2 cellular contexts compared by ENCODE assay signal in the genomic region with DNA sequence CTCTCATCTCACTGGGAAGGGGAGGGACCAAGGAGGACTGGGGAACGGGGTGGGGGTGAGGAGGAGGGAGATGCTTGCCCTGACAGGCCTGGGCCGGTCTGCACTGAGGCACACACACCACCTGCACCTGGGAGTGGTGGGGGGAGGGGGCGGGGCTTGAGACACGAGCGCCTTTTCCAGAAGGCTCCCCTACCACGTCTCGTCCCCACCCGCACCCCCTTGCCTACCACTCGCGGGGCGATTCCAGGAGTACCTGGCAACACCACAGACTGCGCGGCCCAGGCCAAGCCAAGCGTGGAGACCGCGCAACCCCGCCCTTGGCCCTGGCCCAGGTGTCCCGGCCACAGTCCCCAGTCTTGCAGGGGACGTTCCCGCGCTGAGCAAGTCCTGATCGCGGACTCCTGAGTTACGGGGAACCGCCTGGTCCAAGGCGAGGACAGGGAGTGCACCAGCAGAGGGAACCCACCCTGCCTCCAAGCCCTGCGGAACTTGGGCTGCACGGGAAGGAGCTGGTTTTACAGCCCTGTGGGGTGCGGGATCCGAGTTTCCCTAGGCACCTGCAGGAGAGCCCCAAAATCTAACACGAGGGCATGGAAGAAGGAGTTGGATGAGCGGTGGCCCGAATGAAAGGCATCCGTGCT.
TF ChIP-seq lines count a peak whose summit lies in the region.

No MANE protein-coding gene starts in this region.

TF ChIP-seq in A549, 52 proteins besides CTCF, POLR2A, EP300 and RAD21:
- TF ChIP-seq POLR2AphosphoS2 (conservative IDR thresholded peaks at IDR 0.05; ENCODE audit: low read length) (no peak), ZNF302 (CRISPR knock-in tag; IDR thresholded peaks at IDR 0.05) (no peak), KDM5A (IDR thresholded peaks at IDR 0.05) (no peak), SREBF2 (IDR thresholded peaks at IDR 0.05) (no peak), BHLHE40 (IDR thresholded peaks at IDR 0.05; ENCODE audit: low read depth, low read length) (no peak), HOXA7 (CRISPR knock-in tag; IDR thresholded peaks at IDR 0.05) (no peak), EHF (CRISPR knock-in tag; IDR thresholded peaks at IDR 0.05) (no peak), FOXS1 (CRISPR knock-in tag; IDR thresholded peaks at IDR 0.05) (no peak), RARB (CRISPR knock-in tag; IDR thresholded peaks at IDR 0.05) (no peak), MYC (IDR thresholded peaks at IDR 0.05; ENCODE audit: borderline replicate concordance, low read length) (no peak), HDAC2 (IDR thresholded peaks at IDR 0.05) (no peak), GATA3 (IDR thresholded peaks at IDR 0.05; ENCODE audit: borderline replicate concordance) (no peak), CHD2 (IDR thresholded peaks at IDR 0.05; ENCODE audit: low read length, partially characterized antibody) (no peak)
- TF ChIP-seq, protein P1, sequence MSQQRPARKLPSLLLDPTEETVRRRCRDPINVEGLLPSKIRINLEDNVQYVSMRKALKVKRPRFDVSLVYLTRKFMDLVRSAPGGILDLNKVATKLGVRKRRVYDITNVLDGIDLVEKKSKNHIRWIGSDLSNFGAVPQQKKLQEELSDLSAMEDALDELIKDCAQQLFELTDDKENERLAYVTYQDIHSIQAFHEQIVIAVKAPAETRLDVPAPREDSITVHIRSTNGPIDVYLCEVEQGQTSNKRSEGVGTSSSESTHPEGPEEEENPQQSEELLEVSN (IDR thresholded peaks at IDR 0.05; ENCODE audit: borderline replicate concordance, low read depth): no peak
TF ChIP-seq in A549: peak in this region for 0.

TF ChIP-seq in H1, 55 proteins besides CTCF, POLR2A, EP300 and RAD21:
- TF ChIP-seq RBBP5 (IDR thresholded peaks at IDR 0.05; ENCODE audit: borderline replicate concordance, low read depth, low read length) (no peak), ASH2L (IDR thresholded peaks at IDR 0.05; ENCODE audit: low read length) (peak; percentile 65), JUND (IDR thresholded peaks at IDR 0.05; ENCODE audit: low read length) (no peak), PHF8 (conservative IDR thresholded peaks at IDR 0.05; ENCODE audit: low read depth, low read length) (no peak), GTF2F1 (IDR thresholded peaks at IDR 0.05; ENCODE audit: borderline replicate concordance, low read depth, low read length) (no peak), POLR2AphosphoS5 (IDR thresholded peaks at IDR 0.05; ENCODE audit: low read depth, low read length) (no peak), TCF12 (IDR thresholded peaks at IDR 0.05; ENCODE audit: low read depth, low read length) (0 out of 2 replicates have a peak, but pooled peaks have one; percentile 42), CEBPB (IDR thresholded peaks at IDR 0.05; ENCODE audit: low read depth, low read length) (no peak), CREB1 (IDR thresholded peaks at IDR 0.05) (no peak), HDAC2 (IDR thresholded peaks at IDR 0.05; ENCODE audit: borderline replicate concordance in 1 of 2, low read depth in 2 of 2, low read length in 2 of 2) (no peak), RFX5 (IDR thresholded peaks at IDR 0.05; ENCODE audit: borderline replicate concordance, low read depth, low read length) (no peak), KDM4A (IDR thresholded peaks at IDR 0.05; ENCODE audit: low read depth, low read length, severe bottlenecking) (peak; percentile 74), EZH2 (IDR thresholded peaks at IDR 0.05; ENCODE audit: low read depth, low read length, severe bottlenecking) (no peak)
- TF ChIP-seq, protein P2, sequence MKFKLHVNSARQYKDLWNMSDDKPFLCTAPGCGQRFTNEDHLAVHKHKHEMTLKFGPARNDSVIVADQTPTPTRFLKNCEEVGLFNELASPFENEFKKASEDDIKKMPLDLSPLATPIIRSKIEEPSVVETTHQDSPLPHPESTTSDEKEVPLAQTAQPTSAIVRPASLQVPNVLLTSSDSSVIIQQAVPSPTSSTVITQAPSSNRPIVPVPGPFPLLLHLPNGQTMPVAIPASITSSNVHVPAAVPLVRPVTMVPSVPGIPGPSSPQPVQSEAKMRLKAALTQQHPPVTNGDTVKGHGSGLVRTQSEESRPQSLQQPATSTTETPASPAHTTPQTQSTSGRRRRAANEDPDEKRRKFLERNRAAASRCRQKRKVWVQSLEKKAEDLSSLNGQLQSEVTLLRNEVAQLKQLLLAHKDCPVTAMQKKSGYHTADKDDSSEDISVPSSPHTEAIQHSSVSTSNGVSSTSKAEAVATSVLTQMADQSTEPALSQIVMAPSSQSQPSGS (IDR thresholded peaks at IDR 0.05; ENCODE audit: low read length): no peak
- TF ChIP-seq, protein P3, sequence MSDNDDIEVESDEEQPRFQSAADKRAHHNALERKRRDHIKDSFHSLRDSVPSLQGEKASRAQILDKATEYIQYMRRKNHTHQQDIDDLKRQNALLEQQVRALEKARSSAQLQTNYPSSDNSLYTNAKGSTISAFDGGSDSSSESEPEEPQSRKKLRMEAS (IDR thresholded peaks at IDR 0.05): peak; percentile 70
- TF ChIP-seq, protein P1 (IDR thresholded peaks at IDR 0.05): peak; percentile 91
